1 cellular context compared by ENCODE assay signal in the genomic region with DNA sequence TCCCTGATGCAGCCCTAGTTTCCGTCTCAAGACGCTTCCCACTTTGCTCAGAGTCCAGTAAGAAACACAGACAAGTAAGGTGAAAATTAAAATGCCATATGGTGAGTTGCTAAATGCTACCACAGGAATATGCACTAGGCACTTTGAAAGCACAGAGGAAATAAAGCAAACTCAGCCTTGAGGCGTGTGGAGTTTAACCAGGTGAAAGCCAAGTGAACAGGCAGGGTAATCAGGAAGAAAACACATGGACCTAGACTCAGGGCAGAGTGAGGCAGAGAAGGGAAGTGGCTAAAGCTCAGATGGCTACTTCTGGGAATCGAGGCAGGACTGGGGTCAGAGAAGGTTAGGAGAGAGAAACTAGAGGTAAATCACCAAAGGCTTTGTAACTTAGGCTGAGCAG.
TF ChIP-seq lines count a peak whose summit lies in the region.

No MANE protein-coding gene starts in this region.

TF ChIP-seq in IMR-90, 13 proteins besides CTCF, POLR2A, EP300 and RAD21 (continued from another document):
- TF ChIP-seq, protein P1, sequence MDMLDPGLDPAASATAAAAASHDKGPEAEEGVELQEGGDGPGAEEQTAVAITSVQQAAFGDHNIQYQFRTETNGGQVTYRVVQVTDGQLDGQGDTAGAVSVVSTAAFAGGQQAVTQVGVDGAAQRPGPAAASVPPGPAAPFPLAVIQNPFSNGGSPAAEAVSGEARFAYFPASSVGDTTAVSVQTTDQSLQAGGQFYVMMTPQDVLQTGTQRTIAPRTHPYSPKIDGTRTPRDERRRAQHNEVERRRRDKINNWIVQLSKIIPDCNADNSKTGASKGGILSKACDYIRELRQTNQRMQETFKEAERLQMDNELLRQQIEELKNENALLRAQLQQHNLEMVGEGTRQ (IDR thresholded peaks at IDR 0.05; ENCODE audit: low read depth, low read length): no peak
